7 cellular contexts compared by ENCODE assay signal in the genomic region with DNA sequence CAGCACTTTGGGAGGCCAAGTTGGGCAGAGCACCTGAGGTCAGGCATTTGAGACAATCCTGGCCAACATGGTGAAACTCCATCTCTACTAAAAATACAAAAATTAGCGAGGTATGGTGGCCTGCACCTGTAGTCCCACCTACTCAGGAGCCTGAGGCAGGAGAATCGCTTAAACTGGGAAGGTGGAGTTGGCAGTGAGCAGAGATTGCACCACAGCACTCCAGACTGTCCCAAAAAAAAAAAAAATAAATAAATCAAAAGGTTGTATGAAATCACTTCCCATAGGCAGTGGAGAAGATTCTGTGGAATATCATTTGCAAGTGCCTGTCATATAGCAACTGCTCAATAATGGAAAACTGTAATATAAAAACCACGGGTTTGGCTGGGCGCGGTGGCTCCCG.
"Had no signal": no experiment of that assay in that cellular context is flagged by ENCODE, and none has a peak within 500 bp of the region (broad histone marks: within the 10 kb centered on the region; RNA-seq: fewer than 3 reads in every experiment).

No MANE protein-coding gene starts in this region.

- H3K9me3 Mint-ChIP-seq: IgD-negative memory B cell had no signal

- FAIRE-seq: HTR-8/SVneo, K562 had no signal

- H3K4me3 ChIP-seq: K562 had no signal

- ATAC-seq: K562 had no signal

- H3K4me1 Mint-ChIP-seq: IgD-negative memory B cell had no signal

- H3K27ac Mint-ChIP-seq: IgD-negative memory B cell had no signal

- H3K27ac ChIP-seq: HL-60 had no signal

- H3K36me3 Mint-ChIP-seq: IgD-negative memory B cell had no signal

- DNase-seq: IMR-90, KBM-7, KG1 had no signal

- H3K4me3 Mint-ChIP-seq: IgD-negative memory B cell had no signal

- H3K27me3 Mint-ChIP-seq: IgD-negative memory B cell had no signal
